2 cellular contexts compared by ENCODE assay signal in genomic region chr5:163497315-163497714, GRCh38.
TF ChIP-seq lines count a peak whose summit lies in the region.

No MANE protein-coding gene starts in this region.

TF ChIP-seq in GM12891, 5 proteins besides CTCF, POLR2A, EP300 and RAD21:
- TF ChIP-seq POU2F2 (IDR thresholded peaks at IDR 0.05; ENCODE audit: low read depth, low read length) (no peak), POLR2AphosphoS5 (IDR thresholded peaks at IDR 0.05; ENCODE audit: low read depth, low read length) (no peak), PAX5 (IDR thresholded peaks at IDR 0.05; ENCODE audit: insufficient read depth, low read length, severe bottlenecking) (no peak), SPI1 (IDR thresholded peaks at IDR 0.05; ENCODE audit: low read depth, low read length) (peak; percentile 65)

TF ChIP-seq in GM12878, 131 proteins besides CTCF, POLR2A, EP300 and RAD21:
- TF ChIP-seq ZNF384 (IDR thresholded peaks at IDR 0.05; ENCODE audit: borderline replicate concordance, low read depth, low read length) (no peak), NR2C1 (IDR thresholded peaks at IDR 0.05) (peak; percentile 35; the same call in 1 of the 2 replicates), MXI1 (IDR thresholded peaks at IDR 0.05; ENCODE audit: low read depth, low read length) (no peak), BCL11A (IDR thresholded peaks at IDR 0.05; ENCODE audit: low read depth, low read length) (no peak), SPI1 (IDR thresholded peaks at IDR 0.05; ENCODE audit: borderline replicate concordance, insufficient read depth, low read depth, low read length) (peak; percentile 25; the same call in 1 of the 2 replicates), NR2F1 (conservative IDR thresholded peaks at IDR 0.05) (peak; percentile 56; the same call in 1 of the 2 replicates), SP1 (IDR thresholded peaks at IDR 0.05; ENCODE audit: low read depth, low read length) (no peak), ZBED1 (IDR thresholded peaks at IDR 0.05; ENCODE audit: borderline replicate concordance) (no peak)
- TF ChIP-seq, protein P1, sequence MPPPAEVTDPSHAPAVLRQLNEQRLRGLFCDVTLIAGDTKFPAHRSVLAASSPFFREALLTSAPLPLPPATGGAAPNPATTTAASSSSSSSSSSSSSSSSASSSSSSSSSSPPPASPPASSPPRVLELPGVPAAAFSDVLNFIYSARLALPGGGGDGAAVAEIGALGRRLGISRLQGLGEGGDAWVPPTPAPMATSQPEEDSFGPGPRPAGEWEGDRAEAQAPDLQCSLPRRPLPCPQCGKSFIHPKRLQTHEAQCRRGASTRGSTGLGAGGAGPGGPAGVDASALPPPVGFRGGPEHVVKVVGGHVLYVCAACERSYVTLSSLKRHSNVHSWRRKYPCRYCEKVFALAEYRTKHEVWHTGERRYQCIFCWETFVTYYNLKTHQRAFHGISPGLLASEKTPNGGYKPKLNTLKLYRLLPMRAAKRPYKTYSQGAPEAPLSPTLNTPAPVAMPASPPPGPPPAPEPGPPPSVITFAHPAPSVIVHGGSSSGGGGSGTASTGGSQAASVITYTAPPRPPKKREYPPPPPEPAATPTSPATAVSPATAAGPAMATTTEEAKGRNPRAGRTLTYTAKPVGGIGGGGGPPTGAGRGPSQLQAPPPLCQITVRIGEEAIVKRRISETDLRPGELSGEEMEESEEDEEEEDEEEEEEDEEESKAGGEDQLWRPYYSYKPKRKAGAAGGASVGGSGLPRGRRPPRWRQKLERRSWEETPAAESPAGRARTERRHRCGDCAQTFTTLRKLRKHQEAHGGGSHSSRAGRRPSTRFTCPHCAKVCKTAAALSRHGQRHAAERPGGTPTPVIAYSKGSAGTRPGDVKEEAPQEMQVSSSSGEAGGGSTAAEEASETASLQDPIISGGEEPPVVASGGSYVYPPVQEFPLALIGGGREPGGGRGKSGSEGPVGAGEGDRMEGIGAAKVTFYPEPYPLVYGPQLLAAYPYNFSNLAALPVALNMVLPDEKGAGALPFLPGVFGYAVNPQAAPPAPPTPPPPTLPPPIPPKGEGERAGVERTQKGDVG (CRISPR knock-in tag; IDR thresholded peaks at IDR 0.05) = no peak
- TF ChIP-seq, protein P2, sequence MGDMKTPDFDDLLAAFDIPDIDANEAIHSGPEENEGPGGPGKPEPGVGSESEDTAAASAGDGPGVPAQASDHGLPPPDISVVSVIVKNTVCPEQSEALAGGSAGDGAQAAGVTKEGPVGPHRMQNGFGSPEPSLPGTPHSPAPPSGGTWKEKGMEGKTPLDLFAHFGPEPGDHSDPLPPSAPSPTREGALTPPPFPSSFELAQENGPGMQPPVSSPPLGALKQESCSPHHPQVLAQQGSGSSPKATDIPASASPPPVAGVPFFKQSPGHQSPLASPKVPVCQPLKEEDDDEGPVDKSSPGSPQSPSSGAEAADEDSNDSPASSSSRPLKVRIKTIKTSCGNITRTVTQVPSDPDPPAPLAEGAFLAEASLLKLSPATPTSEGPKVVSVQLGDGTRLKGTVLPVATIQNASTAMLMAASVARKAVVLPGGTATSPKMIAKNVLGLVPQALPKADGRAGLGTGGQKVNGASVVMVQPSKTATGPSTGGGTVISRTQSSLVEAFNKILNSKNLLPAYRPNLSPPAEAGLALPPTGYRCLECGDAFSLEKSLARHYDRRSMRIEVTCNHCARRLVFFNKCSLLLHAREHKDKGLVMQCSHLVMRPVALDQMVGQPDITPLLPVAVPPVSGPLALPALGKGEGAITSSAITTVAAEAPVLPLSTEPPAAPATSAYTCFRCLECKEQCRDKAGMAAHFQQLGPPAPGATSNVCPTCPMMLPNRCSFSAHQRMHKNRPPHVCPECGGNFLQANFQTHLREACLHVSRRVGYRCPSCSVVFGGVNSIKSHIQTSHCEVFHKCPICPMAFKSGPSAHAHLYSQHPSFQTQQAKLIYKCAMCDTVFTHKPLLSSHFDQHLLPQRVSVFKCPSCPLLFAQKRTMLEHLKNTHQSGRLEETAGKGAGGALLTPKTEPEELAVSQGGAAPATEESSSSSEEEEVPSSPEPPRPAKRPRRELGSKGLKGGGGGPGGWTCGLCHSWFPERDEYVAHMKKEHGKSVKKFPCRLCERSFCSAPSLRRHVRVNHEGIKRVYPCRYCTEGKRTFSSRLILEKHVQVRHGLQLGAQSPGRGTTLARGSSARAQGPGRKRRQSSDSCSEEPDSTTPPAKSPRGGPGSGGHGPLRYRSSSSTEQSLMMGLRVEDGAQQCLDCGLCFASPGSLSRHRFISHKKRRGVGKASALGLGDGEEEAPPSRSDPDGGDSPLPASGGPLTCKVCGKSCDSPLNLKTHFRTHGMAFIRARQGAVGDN (IDR thresholded peaks at IDR 0.05) = peak; percentile 35; the same call in 1 of the 2 replicates
